17 cellular contexts compared by ENCODE assay signal in the genomic region with DNA sequence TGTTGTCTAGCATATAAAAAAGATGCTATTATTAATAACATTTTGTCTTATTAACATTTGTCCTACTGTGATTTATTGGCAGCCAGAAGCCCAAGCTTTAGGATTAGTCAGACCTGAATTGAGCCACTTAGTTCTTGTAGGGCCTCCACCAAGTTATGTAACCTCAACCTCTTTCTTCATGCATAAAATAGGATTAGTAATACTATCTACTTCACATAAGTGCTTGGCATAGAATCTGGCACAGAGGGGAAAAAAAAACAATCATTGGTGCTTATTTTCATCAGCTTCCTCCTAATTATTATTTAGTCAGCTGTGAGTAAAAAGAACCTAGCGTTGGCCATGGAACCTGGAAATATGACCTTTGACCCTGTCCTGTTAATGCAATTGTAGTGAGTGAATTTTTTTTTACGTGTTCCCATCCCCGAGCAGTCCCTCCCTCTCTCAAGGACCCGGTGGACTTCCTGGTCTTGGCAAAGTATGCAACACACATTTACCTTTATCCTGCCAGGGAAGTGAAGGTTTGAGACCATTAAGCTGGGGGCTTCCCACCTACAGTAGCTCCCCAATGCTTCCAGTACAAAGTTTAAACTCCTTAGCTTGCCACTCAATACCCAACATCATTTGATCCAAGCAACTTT.
"Had no signal": no experiment of that assay in that cellular context is flagged by ENCODE, and none has a peak within 500 bp of the region (broad histone marks: within the 10 kb centered on the region; RNA-seq: fewer than 3 reads in every experiment).

No MANE protein-coding gene starts in this region.

- FAIRE-seq: endometrium, urothelium cell line had no signal

- H3K27ac ChIP-seq: esophagus squamous epithelium, foreskin keratinocyte, prostate gland, sigmoid colon had no signal

- H3K4me1 ChIP-seq: foreskin keratinocyte, prostate gland had no signal

- H3K4me1 Mint-ChIP-seq: brain had no signal

- H3K27me3 Mint-ChIP-seq: activated naive CD4-positive, alpha-beta T cell treated with anti-CD3 and anti-CD28 coated beads, Interleukin-2, amount 50 U/mL, for 24 hours; activated T-cell treated with anti-CD3 and anti-CD28 coated beads, Interleukin-2, amount 50 U/mL, for 24 hours had no signal

- H3K4me3 ChIP-seq: esophagus squamous epithelium, prostate gland, sigmoid colon had no signal

- ATAC-seq: foreskin keratinocyte, natural killer cell had no signal

- DNase-seq: activated CD4-positive, alpha-beta T cell treated with anti-CD3 and anti-CD28 coated beads, Interleukin-2, amount 50 U/mL, for 4 hours; activated CD4-positive, CD25-positive, alpha-beta regulatory T cell treated with anti-CD3 and anti-CD28 coated beads, Interleukin-2, amount 50 U/mL, for 72 hours; activated effector memory CD4-positive, alpha-beta T cell treated with Interleukin-2 at 50 U/mL for 16 hours; activated T-cell treated with anti-CD3 and anti-CD28 coated beads, Interleukin-2, amount 50 U/mL, for 24 hours; cerebellar nuclear complex; esophagus squamous epithelium; immature natural killer cell; natural killer cell; nucleus accumbens; sigmoid colon; stimulated activated CD4-positive, alpha-beta T cell treated with anti-CD3 and anti-CD28 coated beads, Interleukin-4, amount 100 ng/mL, for 24 hours had no signal

- H3K36me3 Mint-ChIP-seq: activated naive CD4-positive, alpha-beta T cell treated with anti-CD3 and anti-CD28 coated beads, Interleukin-2, amount 50 U/mL, for 24 hours; brain; immature natural killer cell; natural killer cell had no signal

- H3K9me3 ChIP-seq: esophagus squamous epithelium, prostate gland, sigmoid colon had no signal

- H3K27ac Mint-ChIP-seq: activated naive CD4-positive, alpha-beta T cell treated with anti-CD3 and anti-CD28 coated beads, Interleukin-2, amount 50 U/mL, for 24 hours; activated T-cell treated with anti-CD3 and anti-CD28 coated beads, Interleukin-2, amount 50 U/mL, for 24 hours; brain; immature natural killer cell; natural killer cell had no signal

- H3K27me3 ChIP-seq: esophagus squamous epithelium, foreskin keratinocyte, sigmoid colon had no signal

- H3K36me3 ChIP-seq: esophagus squamous epithelium, prostate gland, sigmoid colon had no signal

- H3K4me3 Mint-ChIP-seq: activated naive CD4-positive, alpha-beta T cell treated with anti-CD3 and anti-CD28 coated beads, Interleukin-2, amount 50 U/mL, for 24 hours; activated T-cell treated with anti-CD3 and anti-CD28 coated beads, Interleukin-2, amount 50 U/mL, for 24 hours; brain; immature natural killer cell; natural killer cell had no signal

- H3K9me3 Mint-ChIP-seq: activated naive CD4-positive, alpha-beta T cell treated with anti-CD3 and anti-CD28 coated beads, Interleukin-2, amount 50 U/mL, for 24 hours; activated T-cell treated with anti-CD3 and anti-CD28 coated beads, Interleukin-2, amount 50 U/mL, for 24 hours; brain had no signal
